8 cellular contexts compared by ENCODE assay signal in genomic region chr9:129384138-129384886, GRCh38.
A peak's percentile ranks its signal among the peaks of the same experiment; 100 is the strongest.
DNase-seq lines count a peak whose midpoint lies in the region; ATAC-seq lines count a peak whose summit lies in the region.

No MANE protein-coding gene starts in this region.

- H3K27me3 ChIP-seq in muscle layer of duodenum (ENCODE audit: low read depth, low read length) (no peaks in the 10 kb centered on the region), aorta (ENCODE audit: control insufficient read depth in 1 of 2, insufficient read depth in 2 of 2, low read length in 1 of 2) (no peaks in the 10 kb centered on the region)

- no peaks in the 10 kb centered on the region for H3K9me3 Mint-ChIP-seq in stimulated activated naive CD8-positive, alpha-beta T cell treated with anti-CD3 and anti-CD28 coated beads, Interleukin-15, Interleukin-2, amounts not matched to agents 100 ng/mL and 50 ng/mL, for 24 hours
- H3K9me3 Mint-ChIP-seq in central memory CD8-positive, alpha-beta T cell = no peaks in the 10 kb centered on the region

- no peak for DNase-seq in stimulated activated naive CD8-positive, alpha-beta T cell treated with anti-CD3 and anti-CD28 coated beads, Interleukin-15, Interleukin-2, amounts not matched to agents 100 U/mL and 50 U/mL, for 24 hours
- DNase-seq in central memory CD8-positive, alpha-beta T cell (ENCODE audit: low spot score in 2 of 2) = no peak
- DNase-seq in aorta (peak; percentile 28 to 57), NCI-H2081 treated with DMSO at 0.1 percent for 48 hours (lab: John Stamatoyannopoulos, UW) (no peak), NCI-H146 (lab: John Stamatoyannopoulos, UW) (no peak)

- H3K9me3 ChIP-seq in muscle layer of duodenum (ENCODE audit: control insufficient read depth in 1 of 2, low read length in 2 of 2) = no peaks in the 10 kb centered on the region
- H3K9me3 ChIP-seq in aorta (ENCODE audit: control insufficient read depth, low read length) = no peaks in the 10 kb centered on the region

- WGBS in aorta, 2 donors = 91 to 94% methylated on average over 13 of the region's 13 CpGs

- H3K27me3 Mint-ChIP-seq in stimulated activated naive CD8-positive, alpha-beta T cell treated with anti-CD3 and anti-CD28 coated beads, Interleukin-15, Interleukin-2, amounts not matched to agents 100 ng/mL and 50 ng/mL, for 24 hours = no peaks in the 10 kb centered on the region
- no peaks in the 10 kb centered on the region for H3K27me3 Mint-ChIP-seq in central memory CD8-positive, alpha-beta T cell

- H3K36me3 Mint-ChIP-seq in stimulated activated naive CD8-positive, alpha-beta T cell treated with anti-CD3 and anti-CD28 coated beads, Interleukin-15, Interleukin-2, amounts not matched to agents 100 ng/mL and 50 ng/mL, for 24 hours (ENCODE audit: low read depth) = no peaks in the 10 kb centered on the region
- peaks cover 5% of the 10 kb centered on the region for H3K36me3 Mint-ChIP-seq in central memory CD8-positive, alpha-beta T cell (ENCODE audit: insufficient read depth)

- no peak for ATAC-seq in stimulated activated naive CD8-positive, alpha-beta T cell treated with anti-CD3 and anti-CD28 coated beads, Interleukin-15, Interleukin-2, amounts not matched to agents 100 U/mL and 50 U/mL, for 24 hours
- ATAC-seq in central memory CD8-positive, alpha-beta T cell (replicated peaks; ENCODE audit: extremely low read depth, poor library complexity, severe bottlenecking) = no peak
- ATAC-seq in aorta (ENCODE audit: low FRiP score) = peak; percentile 15
- no peak for ATAC-seq in HG03342 (IDR thresholded peaks at IDR 0.05; ENCODE audit: unreplicated experiment)

- intact Hi-C loops in aorta (cut with DNase I) = no loop called here

- peak overlapping the region; percentile 72 for H3K27ac ChIP-seq in muscle layer of duodenum (ENCODE audit: low read length)
- peak overlapping the region in 1 of 2 donors; percentile 64 for H3K27ac ChIP-seq in aorta (ENCODE audit: low read depth in 1 of 2, low read length in 2 of 2)

- H3K27ac Mint-ChIP-seq in stimulated activated naive CD8-positive, alpha-beta T cell treated with anti-CD3 and anti-CD28 coated beads, Interleukin-15, Interleukin-2, amounts not matched to agents 100 ng/mL and 50 ng/mL, for 24 hours = peak overlapping the region; percentile 55
- peak overlapping the region; percentile 89 for H3K27ac Mint-ChIP-seq in central memory CD8-positive, alpha-beta T cell (ENCODE audit: low read depth)

- H3K4me3 ChIP-seq in muscle layer of duodenum (ENCODE audit: low read depth in 1 of 2, low read length in 2 of 2) = peak overlapping the region; percentile 33 to 51
- no peak overlapping the region for H3K4me3 ChIP-seq in aorta (ENCODE audit: low read length in 2 of 2)

- no peaks in the 10 kb centered on the region for H3K36me3 ChIP-seq in muscle layer of duodenum (ENCODE audit: control insufficient read depth in 1 of 2, insufficient read depth in 2 of 2, low read length in 2 of 2)
- no peaks in the 10 kb centered on the region for H3K36me3 ChIP-seq in aorta (ENCODE audit: control insufficient read depth in 1 of 2, insufficient read depth in 2 of 2, low read length in 1 of 2)

- H3K4me3 Mint-ChIP-seq in stimulated activated naive CD8-positive, alpha-beta T cell treated with anti-CD3 and anti-CD28 coated beads, Interleukin-15, Interleukin-2, amounts not matched to agents 100 ng/mL and 50 ng/mL, for 24 hours = peak overlapping the region; percentile 60
- H3K4me3 Mint-ChIP-seq in central memory CD8-positive, alpha-beta T cell = peak overlapping the region; percentile 76

- H3K4me1 Mint-ChIP-seq in stimulated activated naive CD8-positive, alpha-beta T cell treated with anti-CD3 and anti-CD28 coated beads, Interleukin-15, Interleukin-2, amounts not matched to agents 100 ng/mL and 50 ng/mL, for 24 hours (ENCODE audit: low read depth) = peaks cover 17% of the 10 kb centered on the region
- H3K4me1 Mint-ChIP-seq in central memory CD8-positive, alpha-beta T cell = no peaks in the 10 kb centered on the region

- H3K4me1 ChIP-seq in muscle layer of duodenum (ENCODE audit: control insufficient read depth in 1 of 2, insufficient read depth in 2 of 2, low read length in 2 of 2) (peaks cover 8 to 13% of the 10 kb centered on the region in 2 donors), aorta (ENCODE audit: control insufficient read depth in 1 of 2, insufficient read depth in 2 of 2, low read length in 2 of 2) (no peaks in the 10 kb centered on the region)

Comparison
In these comparisons a context has a peak if more than half of its experiments do, and no peak if none do; other contexts are left out.
1. DNase-seq: peak in aorta (2 of 2); none in stimulated activated naive CD8-positive, alpha-beta T cell treated with anti-CD3 and anti-CD28 coated beads, Interleukin-15, Interleukin-2, amounts not matched to agents 100 U/mL and 50 U/mL, for 24 hours (single experiment), central memory CD8-positive, alpha-beta T cell (0 of 2), NCI-H2081 treated with DMSO at 0.1 percent for 48 hours (single experiment) and NCI-H146 (single experiment).
2. H3K4me3 ChIP-seq: peak in muscle layer of duodenum (2 of 2); none in aorta (0 of 2).